ENCODE assay signal across 1 cellular context in genomic region chr2:214809751-214810564, GRCh38.
A peak's percentile ranks its signal among the peaks of the same experiment; 100 is the strongest.
TF ChIP-seq lines count a peak whose summit lies in the region.

No MANE protein-coding gene starts in this region.

TF ChIP-seq in K562, 482 proteins besides CTCF, POLR2A, EP300 and RAD21 (continued from another document and continues in another):
- TF ChIP-seq ZNF407 (IDR thresholded peaks at IDR 0.05; ENCODE audit: low read depth) (no peak), ZNF318 (IDR thresholded peaks at IDR 0.05; ENCODE audit: borderline replicate concordance in 1 of 2, low read depth in 1 of 2) (no peak), HDAC2 (IDR thresholded peaks at IDR 0.05) (no peak), ZNF77 (CRISPR knock-in tag; IDR thresholded peaks at IDR 0.05) (no peak), ATF2 (CRISPR knock-in tag; IDR thresholded peaks at IDR 0.05) (no peak), NR2C2 (CRISPR knock-in tag; IDR thresholded peaks at IDR 0.05) (no peak), NR2C2 (tag; IDR thresholded peaks at IDR 0.05) (no peak), MGA (IDR thresholded peaks at IDR 0.05) (peak; percentile 21; the same call in 1 of the 2 replicates), ELF4 (CRISPR knock-in tag; IDR thresholded peaks at IDR 0.05) (no peak), ZBTB2 (IDR thresholded peaks at IDR 0.05) (no peak), MEIS2 (IDR thresholded peaks at IDR 0.05; ENCODE audit: partially characterized antibody) (peak; percentile 24), HDAC6 (IDR thresholded peaks at IDR 0.05; ENCODE audit: low read depth, low read length) (no peak), CBFB (CRISPR knock-in tag; IDR thresholded peaks at IDR 0.05) (no peak)
